Comparison of ENCODE assay signal across 8 cellular contexts in genomic region chr20:32743237-32744112, GRCh38. TPM values are rescaled to one million over a fixed set of nuclear protein-coding genes. Genes with fewer than 3 reads are reported as not detected.
DNase-seq lines count a peak whose midpoint lies in the region; ATAC-seq, FAIRE-seq and TF ChIP-seq lines count a peak whose summit lies in the region.

COMMD7 (minus strand) TSS chr20:32743467; CDS start chr20:32743391, 76 bp downstream.

- H3K36me3 ChIP-seq in endothelial cell of umbilical vein (ENCODE audit: control insufficient read depth in 2 of 2, extremely low read depth in 1 of 2, insufficient read depth in 2 of 2, low read length in 2 of 2), result no peaks in the 10 kb centered on the region

- peak within 1 kb of the TSS; percentile 100 for H2AFZ ChIP-seq in endothelial cell of umbilical vein (ENCODE audit: low read depth, low read length)

- H3K9ac ChIP-seq in endothelial cell of umbilical vein (replicated peaks; ENCODE audit: extremely low read depth, insufficient read depth, low read length), result peak within 1 kb of the TSS; percentile 83

- TF ChIP-seq POLR2A in GM12892 (IDR thresholded peaks at IDR 0.05; ENCODE audit: low read depth, low read length) (peak; percentile 59; the same call in 1 of the 2 replicates), endothelial cell of umbilical vein (IDR thresholded peaks at IDR 0.05; ENCODE audit: low read depth, low read length) (no peak)

- dilution Hi-C loops in endothelial cell of umbilical vein (cut with MboI; ENCODE audit: extremely low pct_ligation_motif_present, low sequenced_read_pairs), result no loop called here

- peak; percentile 54 for ATAC-seq in HG02981 (IDR thresholded peaks at IDR 0.05; ENCODE audit: unreplicated experiment)

- H3K27ac ChIP-seq in endothelial cell of umbilical vein (ENCODE audit: insufficient read depth, low read depth, low read length), result peak within 1 kb of the TSS; percentile 81

- H3K27me3 ChIP-seq in endothelial cell of umbilical vein (ENCODE audit: control insufficient read depth in 2 of 2, insufficient read depth in 2 of 2, low read length in 2 of 2), result no peaks in the 10 kb centered on the region

- H3K79me2 ChIP-seq in endothelial cell of umbilical vein (ENCODE audit: control insufficient read depth, insufficient read depth, low read length), result peaks cover 28% of the 10 kb centered on the region

- H3K4me1 ChIP-seq in endothelial cell of umbilical vein (ENCODE audit: control insufficient read depth, extremely low read depth, insufficient read depth, low read length), result peaks cover 9% of the 10 kb centered on the region

- H3K4me2 ChIP-seq in endothelial cell of umbilical vein (ENCODE audit: insufficient read depth, low read length), result peak within 1 kb of the TSS; percentile 100

- no peak for TF ChIP-seq CTCF in endothelial cell of umbilical vein (IDR thresholded peaks at IDR 0.05; ENCODE audit: extremely low read depth in 1 of 2, insufficient read depth in 1 of 2, low read depth in 1 of 2, low read length in 2 of 2)

- H4K20me1 ChIP-seq in endothelial cell of umbilical vein (replicated peaks; ENCODE audit: control insufficient read depth, extremely low read depth, insufficient read depth, low read length), result no peaks in the 10 kb centered on the region

- BruUV-seq in endothelial cell of umbilical vein (replicated peaks; lab: Mats Ljungman, UMichigan), result no TSS peak

- H3K9me3 ChIP-seq in endothelial cell of umbilical vein (replicated peaks; ENCODE audit: control insufficient read depth, insufficient read depth, low read length), result no peaks in the 10 kb centered on the region

- H3K4me3 ChIP-seq in endothelial cell of umbilical vein (replicated peaks in 1 of 3; ENCODE audit: insufficient read depth in 1 of 3, low read depth in 1 of 3, low read length in 3 of 3), result peak within 1 kb of the TSS; percentile 73 to 90 (median 87)

- intact Hi-C loops in endothelial cell of umbilical vein (cut with micrococcal nuclease), result loop anchor here (1.0 to 5.0 kb wide), 2 partner anchors 19 to 36 kb away; partner anchors contain the start of gene DNMT3B

- no peaks in the 10 kb centered on the region for H3K9me1 ChIP-seq in endothelial cell of umbilical vein (replicated peaks; ENCODE audit: control insufficient read depth, extremely low read depth, insufficient read depth, low read length)

- POLR2A ChIA-PET in endothelial cell of umbilical vein (lab: Charles Lee), result interaction anchor here (0.8 kb wide), 1 partner anchor 20 kb away, joined by 5 read pairs; no protein-coding TSS in a partner anchor

- FAIRE-seq in GM12892 (lab: Jason Lieb, UNC), result peak; percentile 50
- FAIRE-seq in endothelial cell of umbilical vein (lab: Jason Lieb, UNC), result peak; percentile 44

- no peak for DNase-seq in GM12892 (ENCODE audit: insufficient read length)
- peak; percentile 57 to 66 for DNase-seq in NOMO-1 (lab: John Stamatoyannopoulos, UW; ENCODE audit: unreplicated experiment in 2 of 2)
- DNase-seq in activated CD8-positive, alpha-beta memory T cell treated with anti-CD3 and anti-CD28 coated beads, Interleukin-2, amount 50 U/mL, for 48 hours, result peak; percentile 82
- DNase-seq in endothelial cell of umbilical vein (ENCODE audit: low read depth, low spot score), result peak; percentile 57
- peak; percentile 49 for DNase-seq in mucosa of gallbladder (ENCODE audit: low spot score)
- DNase-seq in stimulated activated CD8-positive, alpha-beta memory T cell treated with anti-CD3 and anti-CD28 coated beads, Interleukin-7, amount 100 ng/mL, for 24 hours (ENCODE audit: low read depth), result peak; percentile 38
- no peak for DNase-seq in foreskin melanocyte

- CTCF ChIA-PET in endothelial cell of umbilical vein (lab: Charles Lee), result interaction anchor here (1.5 to 3.0 kb wide), 2 partner anchors 20 to 35 kb away, joined by 9 to 22 read pairs; no protein-coding TSS in a partner anchor

TF ChIP-seq in endothelial cell of umbilical vein, 7 proteins besides CTCF, POLR2A, EP300 and RAD21:
- TF ChIP-seq POLR2AphosphoS5 (IDR thresholded peaks at IDR 0.05; ENCODE audit: insufficient read depth, low read depth, low read length) (peak; percentile 54), MAX (IDR thresholded peaks at IDR 0.05; ENCODE audit: insufficient read depth, insufficient read length) (no peak), FOS (IDR thresholded peaks at IDR 0.05; ENCODE audit: borderline replicate concordance, insufficient read depth, low read length) (no peak), GATA2 (IDR thresholded peaks at IDR 0.05; ENCODE audit: insufficient read depth, insufficient read length, low read depth, low read length) (no peak), MYC (IDR thresholded peaks at IDR 0.05; ENCODE audit: low read depth, low read length) (no peak), EZH2 (IDR thresholded peaks at IDR 0.05; ENCODE audit: borderline replicate concordance, low read depth, low read length, severe bottlenecking) (no peak), JUN (IDR thresholded peaks at IDR 0.05; ENCODE audit: borderline replicate concordance, insufficient read depth, insufficient read length, low read depth) (no peak)

RNA-seq across cellular contexts. Expression of gene COMMD7, which starts in this region (rescaled TPM):
- 25.1 TPM for polyA plus RNA-seq in GM12892 (2012; ENCODE audit: missing spikeins)
- total RNA-seq in endothelial cell of umbilical vein (55.9 and 58.8 TPM in 2 replicates), mucosa of gallbladder (43.8 TPM)
- 72.9 and 76.0 TPM in 2 replicates for polyA plus RNA-seq in endothelial cell of umbilical vein
- 85.7 and 89.0 TPM in 2 replicates for polyA plus RNA-seq in endothelial cell of umbilical vein (2011; cell fraction: cytosol; rRNA removed)
- 58.7 and 60.3 TPM in 2 replicates for polyA plus RNA-seq in endothelial cell of umbilical vein (2011; cell fraction: nucleus; rRNA removed)
- 78.0 and 85.7 TPM in 2 replicates for polyA plus RNA-seq in endothelial cell of umbilical vein (2012)
- polyA minus RNA-seq in endothelial cell of umbilical vein, result 31.7 and 33.4 TPM in 2 replicates
- 26.8 TPM for polyA minus RNA-seq in endothelial cell of umbilical vein (2011; cell fraction: cytosol; rRNA and poly(A)+ RNA removed)
- polyA minus RNA-seq in endothelial cell of umbilical vein (2011; cell fraction: nucleus; rRNA and poly(A)+ RNA removed), result 12.2 and 14.3 TPM in 2 replicates

Comparison
In these comparisons a context has a peak if more than half of its experiments do, and no peak if none do; other contexts are left out.
1. DNase-seq: peak in NOMO-1 (2 of 2), activated CD8-positive, alpha-beta memory T cell treated with anti-CD3 and anti-CD28 coated beads, Interleukin-2, amount 50 U/mL, for 48 hours (single experiment), endothelial cell of umbilical vein (single experiment), mucosa of gallbladder (single experiment) and stimulated activated CD8-positive, alpha-beta memory T cell treated with anti-CD3 and anti-CD28 coated beads, Interleukin-7, amount 100 ng/mL, for 24 hours (single experiment); none in GM12892 (single experiment) and foreskin melanocyte (single experiment).